Comparison of ENCODE assay signal across 1 cellular context in genomic region chr3:169299897-169300296, GRCh38.
A peak's percentile ranks its signal among the peaks of the same experiment; 100 is the strongest.
TF ChIP-seq lines count a peak whose summit lies in the region.

No MANE protein-coding gene starts in this region.

TF ChIP-seq in HEK293, 187 proteins besides CTCF, POLR2A, EP300 and RAD21 (continued from another document and continues in another):
- TF ChIP-seq ZBTB10 (tag by site-specific recombination; IDR thresholded peaks at IDR 0.05), result no peak
- TF ChIP-seq ZIC2 (tag by site-specific recombination; IDR thresholded peaks at IDR 0.05), result no peak
- no peak for TF ChIP-seq ZNF184 (tag by site-specific recombination; IDR thresholded peaks at IDR 0.05)
- TF ChIP-seq ZNF155 (tag by site-specific recombination; IDR thresholded peaks at IDR 0.05), result no peak
- peak; percentile 27; the same call in 1 of the 2 replicates for TF ChIP-seq ZBTB21 (tag by site-specific recombination; IDR thresholded peaks at IDR 0.05)
- TF ChIP-seq ZNF830 (tag by site-specific recombination; IDR thresholded peaks at IDR 0.05; ENCODE audit: low read depth), result no peak
- TF ChIP-seq, protein P1, sequence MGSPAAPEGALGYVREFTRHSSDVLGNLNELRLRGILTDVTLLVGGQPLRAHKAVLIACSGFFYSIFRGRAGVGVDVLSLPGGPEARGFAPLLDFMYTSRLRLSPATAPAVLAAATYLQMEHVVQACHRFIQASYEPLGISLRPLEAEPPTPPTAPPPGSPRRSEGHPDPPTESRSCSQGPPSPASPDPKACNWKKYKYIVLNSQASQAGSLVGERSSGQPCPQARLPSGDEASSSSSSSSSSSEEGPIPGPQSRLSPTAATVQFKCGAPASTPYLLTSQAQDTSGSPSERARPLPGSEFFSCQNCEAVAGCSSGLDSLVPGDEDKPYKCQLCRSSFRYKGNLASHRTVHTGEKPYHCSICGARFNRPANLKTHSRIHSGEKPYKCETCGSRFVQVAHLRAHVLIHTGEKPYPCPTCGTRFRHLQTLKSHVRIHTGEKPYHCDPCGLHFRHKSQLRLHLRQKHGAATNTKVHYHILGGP (tag by site-specific recombination; IDR thresholded peaks at IDR 0.05), result no peak
- TF ChIP-seq ZNF133 (tag by site-specific recombination; IDR thresholded peaks at IDR 0.05), result no peak
- TF ChIP-seq ZNF280D (tag by site-specific recombination; IDR thresholded peaks at IDR 0.05), result no peak
- TF ChIP-seq YY2 (tag by site-specific recombination; IDR thresholded peaks at IDR 0.05), result no peak
- peak; percentile 78 for TF ChIP-seq ZNF629 (tag by site-specific recombination; IDR thresholded peaks at IDR 0.05)
- TF ChIP-seq, protein P2, sequence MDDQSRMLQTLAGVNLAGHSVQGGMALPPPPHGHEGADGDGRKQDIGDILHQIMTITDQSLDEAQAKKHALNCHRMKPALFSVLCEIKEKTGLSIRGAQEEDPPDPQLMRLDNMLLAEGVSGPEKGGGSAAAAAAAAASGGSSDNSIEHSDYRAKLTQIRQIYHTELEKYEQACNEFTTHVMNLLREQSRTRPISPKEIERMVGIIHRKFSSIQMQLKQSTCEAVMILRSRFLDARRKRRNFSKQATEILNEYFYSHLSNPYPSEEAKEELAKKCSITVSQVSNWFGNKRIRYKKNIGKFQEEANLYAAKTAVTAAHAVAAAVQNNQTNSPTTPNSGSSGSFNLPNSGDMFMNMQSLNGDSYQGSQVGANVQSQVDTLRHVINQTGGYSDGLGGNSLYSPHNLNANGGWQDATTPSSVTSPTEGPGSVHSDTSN (CRISPR knock-in tag; IDR thresholded peaks at IDR 0.05), result no peak
- TF ChIP-seq HOXD13 (CRISPR knock-in tag; IDR thresholded peaks at IDR 0.05; ENCODE audit: borderline replicate concordance), result no peak
- TF ChIP-seq GLIS1 (tag by site-specific recombination; IDR thresholded peaks at IDR 0.05), result no peak
- TF ChIP-seq ZNF707 (tag by site-specific recombination; IDR thresholded peaks at IDR 0.05), result no peak
- no peak for TF ChIP-seq ZNF416 (tag by site-specific recombination; IDR thresholded peaks at IDR 0.05)
- no peak for TF ChIP-seq ZNF623 (tag by site-specific recombination; IDR thresholded peaks at IDR 0.05)
- no peak for TF ChIP-seq IKZF3 (tag by site-specific recombination; IDR thresholded peaks at IDR 0.05)
- TF ChIP-seq, protein P3, sequence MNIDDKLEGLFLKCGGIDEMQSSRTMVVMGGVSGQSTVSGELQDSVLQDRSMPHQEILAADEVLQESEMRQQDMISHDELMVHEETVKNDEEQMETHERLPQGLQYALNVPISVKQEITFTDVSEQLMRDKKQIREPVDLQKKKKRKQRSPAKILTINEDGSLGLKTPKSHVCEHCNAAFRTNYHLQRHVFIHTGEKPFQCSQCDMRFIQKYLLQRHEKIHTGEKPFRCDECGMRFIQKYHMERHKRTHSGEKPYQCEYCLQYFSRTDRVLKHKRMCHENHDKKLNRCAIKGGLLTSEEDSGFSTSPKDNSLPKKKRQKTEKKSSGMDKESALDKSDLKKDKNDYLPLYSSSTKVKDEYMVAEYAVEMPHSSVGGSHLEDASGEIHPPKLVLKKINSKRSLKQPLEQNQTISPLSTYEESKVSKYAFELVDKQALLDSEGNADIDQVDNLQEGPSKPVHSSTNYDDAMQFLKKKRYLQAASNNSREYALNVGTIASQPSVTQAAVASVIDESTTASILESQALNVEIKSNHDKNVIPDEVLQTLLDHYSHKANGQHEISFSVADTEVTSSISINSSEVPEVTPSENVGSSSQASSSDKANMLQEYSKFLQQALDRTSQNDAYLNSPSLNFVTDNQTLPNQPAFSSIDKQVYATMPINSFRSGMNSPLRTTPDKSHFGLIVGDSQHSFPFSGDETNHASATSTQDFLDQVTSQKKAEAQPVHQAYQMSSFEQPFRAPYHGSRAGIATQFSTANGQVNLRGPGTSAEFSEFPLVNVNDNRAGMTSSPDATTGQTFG (tag by site-specific recombination; IDR thresholded peaks at IDR 0.05; ENCODE audit: borderline replicate concordance), result no peak
- no peak for TF ChIP-seq ZNF670 (tag by site-specific recombination; IDR thresholded peaks at IDR 0.05; ENCODE audit: low read depth)
- TF ChIP-seq ZNF544 (tag by site-specific recombination; IDR thresholded peaks at IDR 0.05), result no peak
- TF ChIP-seq, protein P4, sequence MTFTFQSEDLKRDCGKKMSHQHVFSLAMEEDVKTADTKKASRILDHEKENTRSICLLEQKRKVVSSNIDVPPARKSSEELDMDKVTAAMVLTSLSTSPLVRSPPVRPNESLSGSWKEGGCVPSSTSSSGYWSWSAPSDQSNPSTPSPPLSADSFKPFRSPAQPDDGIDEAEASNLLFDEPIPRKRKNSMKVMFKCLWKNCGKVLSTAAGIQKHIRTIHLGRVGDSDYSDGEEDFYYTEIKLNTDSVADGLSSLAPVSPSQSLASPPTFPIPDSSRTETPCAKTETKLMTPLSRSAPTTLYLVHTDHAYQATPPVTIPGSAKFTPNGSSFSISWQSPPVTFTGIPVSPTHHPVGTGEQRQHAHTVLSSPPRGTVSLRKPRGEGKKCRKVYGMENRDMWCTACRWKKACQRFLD (tag by site-specific recombination; IDR thresholded peaks at IDR 0.05), result no peak
- TF ChIP-seq ZNF624 (tag by site-specific recombination; IDR thresholded peaks at IDR 0.05), result no peak
- peak; percentile 72; the same call in 1 of the 2 replicates for TF ChIP-seq HIC1 (tag by site-specific recombination; IDR thresholded peaks at IDR 0.05)
- no peak for TF ChIP-seq ZNF701 (tag by site-specific recombination; IDR thresholded peaks at IDR 0.05)
- no peak for TF ChIP-seq KLF16 (tag by site-specific recombination; IDR thresholded peaks at IDR 0.05)
- TF ChIP-seq ZNF585B (tag by site-specific recombination; IDR thresholded peaks at IDR 0.05), result no peak
- no peak for TF ChIP-seq ZNF658 (tag by site-specific recombination; IDR thresholded peaks at IDR 0.05)
- no peak for TF ChIP-seq ZNF248 (tag by site-specific recombination; IDR thresholded peaks at IDR 0.05)
- TF ChIP-seq ZNF140 (tag by site-specific recombination; IDR thresholded peaks at IDR 0.05), result no peak
- 0 out of 2 replicates have a peak, but pooled peaks have one; percentile 12 for TF ChIP-seq ZNF398 (tag by site-specific recombination; IDR thresholded peaks at IDR 0.05)
- no peak for TF ChIP-seq ZNF501 (tag by site-specific recombination; IDR thresholded peaks at IDR 0.05)
- peak; percentile 75; the same call in 1 of the 2 replicates for TF ChIP-seq ZNF10 (tag by site-specific recombination; IDR thresholded peaks at IDR 0.05)
- TF ChIP-seq ZNF768 (tag by site-specific recombination; IDR thresholded peaks at IDR 0.05), result no peak
- no peak for TF ChIP-seq ZNF521 (tag by site-specific recombination; IDR thresholded peaks at IDR 0.05)
- TF ChIP-seq PRDM1 (tag by site-specific recombination; IDR thresholded peaks at IDR 0.05), result 0 out of 2 replicates have a peak, but pooled peaks have one; percentile 41
- no peak for TF ChIP-seq EGR2 (tag by site-specific recombination; IDR thresholded peaks at IDR 0.05; ENCODE audit: low read depth)
- TF ChIP-seq ZNF202 (tag by site-specific recombination; IDR thresholded peaks at IDR 0.05; ENCODE audit: borderline replicate concordance), result no peak
- TF ChIP-seq, protein P5, sequence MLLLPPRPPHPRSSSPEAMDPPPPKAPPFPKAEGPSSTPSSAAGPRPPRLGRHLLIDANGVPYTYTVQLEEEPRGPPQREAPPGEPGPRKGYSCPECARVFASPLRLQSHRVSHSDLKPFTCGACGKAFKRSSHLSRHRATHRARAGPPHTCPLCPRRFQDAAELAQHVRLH (tag by site-specific recombination; IDR thresholded peaks at IDR 0.05), result no peak
- TF ChIP-seq ZNF660 (tag by site-specific recombination; IDR thresholded peaks at IDR 0.05), result no peak; the same call in 1 of the 2 replicates
- TF ChIP-seq, protein P6, sequence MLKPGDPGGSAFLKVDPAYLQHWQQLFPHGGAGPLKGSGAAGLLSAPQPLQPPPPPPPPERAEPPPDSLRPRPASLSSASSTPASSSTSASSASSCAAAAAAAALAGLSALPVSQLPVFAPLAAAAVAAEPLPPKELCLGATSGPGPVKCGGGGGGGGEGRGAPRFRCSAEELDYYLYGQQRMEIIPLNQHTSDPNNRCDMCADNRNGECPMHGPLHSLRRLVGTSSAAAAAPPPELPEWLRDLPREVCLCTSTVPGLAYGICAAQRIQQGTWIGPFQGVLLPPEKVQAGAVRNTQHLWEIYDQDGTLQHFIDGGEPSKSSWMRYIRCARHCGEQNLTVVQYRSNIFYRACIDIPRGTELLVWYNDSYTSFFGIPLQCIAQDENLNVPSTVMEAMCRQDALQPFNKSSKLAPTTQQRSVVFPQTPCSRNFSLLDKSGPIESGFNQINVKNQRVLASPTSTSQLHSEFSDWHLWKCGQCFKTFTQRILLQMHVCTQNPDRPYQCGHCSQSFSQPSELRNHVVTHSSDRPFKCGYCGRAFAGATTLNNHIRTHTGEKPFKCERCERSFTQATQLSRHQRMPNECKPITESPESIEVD (tag by site-specific recombination; IDR thresholded peaks at IDR 0.05), result peak; percentile 95
- TF ChIP-seq ZNF37A (tag by site-specific recombination; IDR thresholded peaks at IDR 0.05), result no peak
- no peak for TF ChIP-seq ZNF157 (tag by site-specific recombination; IDR thresholded peaks at IDR 0.05)
- TF ChIP-seq, protein P7, sequence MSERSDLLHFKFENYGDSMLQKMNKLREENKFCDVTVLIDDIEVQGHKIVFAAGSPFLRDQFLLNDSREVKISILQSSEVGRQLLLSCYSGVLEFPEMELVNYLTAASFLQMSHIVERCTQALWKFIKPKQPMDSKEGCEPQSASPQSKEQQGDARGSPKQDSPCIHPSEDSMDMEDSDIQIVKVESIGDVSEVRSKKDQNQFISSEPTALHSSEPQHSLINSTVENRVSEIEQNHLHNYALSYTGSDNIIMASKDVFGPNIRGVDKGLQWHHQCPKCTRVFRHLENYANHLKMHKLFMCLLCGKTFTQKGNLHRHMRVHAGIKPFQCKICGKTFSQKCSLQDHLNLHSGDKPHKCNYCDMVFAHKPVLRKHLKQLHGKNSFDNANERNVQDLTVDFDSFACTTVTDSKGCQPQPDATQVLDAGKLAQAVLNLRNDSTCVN (tag by site-specific recombination; optimal IDR thresholded peaks at IDR 0.05), result no peak
- no peak for TF ChIP-seq ZNF529 (tag by site-specific recombination; IDR thresholded peaks at IDR 0.05; ENCODE audit: insufficient replicate concordance)
- no peak for TF ChIP-seq YY1 (tag by site-specific recombination; IDR thresholded peaks at IDR 0.05)
